In genomic region chr4:145740796-145741195, GRCh38 we compare ENCODE assay signal across 21 cellular contexts.
DNase-seq lines count a peak whose midpoint lies in the region; ATAC-seq and TF ChIP-seq lines count a peak whose summit lies in the region.
"Had no signal": no experiment of that assay in that cellular context is flagged by ENCODE, and none has a peak within 500 bp of the region (broad histone marks: within the 10 kb centered on the region; RNA-seq: fewer than 3 reads in every experiment).

No MANE protein-coding gene starts in this region.

- no peak overlapping the region for H2BK120ac ChIP-seq in mesendoderm (ENCODE audit: low read depth, low read length)

- H4K8ac ChIP-seq in mesendoderm (ENCODE audit: low read depth, low read length), result no peak overlapping the region

- H3K9me2 ChIP-seq in GM23338 (ENCODE audit: insufficient read depth), result peaks cover 8% of the 10 kb centered on the region; the same call in 1 of the 2 replicates
- H3K9me2 ChIP-seq: SK-N-SH had no signal

- no peaks in the 10 kb centered on the region for H3K27me3 ChIP-seq in GM23338 (ENCODE audit: insufficient read depth)
- H3K27me3 ChIP-seq in mesendoderm (ENCODE audit: insufficient read depth, low read length, poor library complexity), result no peaks in the 10 kb centered on the region
- no peaks in the 10 kb centered on the region for H3K27me3 ChIP-seq in osteoblast (ENCODE audit: insufficient read depth, low read length)

- H2BK5ac ChIP-seq in mesendoderm (ENCODE audit: low read length), result no peak overlapping the region

- no peak overlapping the region for H3K4ac ChIP-seq in mesendoderm (ENCODE audit: low read depth, low read length)

- H3K18ac ChIP-seq in mesendoderm (ENCODE audit: low read length), result no peak overlapping the region

- H3K4me1 ChIP-seq in GM23338 (ENCODE audit: insufficient read depth) (no peaks in the 10 kb centered on the region), mesendoderm (ENCODE audit: control insufficient read depth, low read depth, low read length) (peaks cover 12% of the 10 kb centered on the region), osteoblast (ENCODE audit: insufficient read depth, low read length) (peaks cover 12% of the 10 kb centered on the region)

- no peaks in the 10 kb centered on the region; the same call in 1 of the 3 replicates for H3K4me1 Mint-ChIP-seq in GM23338
- no peaks in the 10 kb centered on the region for H3K4me1 Mint-ChIP-seq in activated T-cell treated with anti-CD3 and anti-CD28 coated beads, Interleukin-2, amount 50 U/mL, for 24 hours (ENCODE audit: low read depth)

- no peak for ATAC-seq in GM23338

- no peaks in the 10 kb centered on the region for H3K9me3 ChIP-seq in osteoblast (ENCODE audit: low read depth, low read length)
- H3K9me3 ChIP-seq: Caco-2, SK-N-SH had no signal

- H3K23ac ChIP-seq in mesendoderm (ENCODE audit: low read length), result no peak overlapping the region

- no peak overlapping the region for H3K4me3 ChIP-seq in GM23338
- no peak overlapping the region for H3K4me3 ChIP-seq in mesendoderm (ENCODE audit: low read length)
- H3K4me3 ChIP-seq in osteoblast (ENCODE audit: insufficient read depth, low read length), result no peak overlapping the region

- H4K20me1 ChIP-seq in GM23338 (replicated peaks; ENCODE audit: insufficient read depth), result no peaks in the 10 kb centered on the region
- H4K20me1 ChIP-seq in osteoblast (ENCODE audit: insufficient read depth, low read length), result no peaks in the 10 kb centered on the region

- no peaks in the 10 kb centered on the region for H3K79me2 ChIP-seq in GM23338 (replicated peaks; ENCODE audit: insufficient read depth)
- no peaks in the 10 kb centered on the region for H3K79me2 ChIP-seq in mesendoderm (ENCODE audit: control insufficient read depth, insufficient read depth, low read length)
- no peaks in the 10 kb centered on the region for H3K79me2 ChIP-seq in osteoblast (ENCODE audit: insufficient read depth, low read length)

- TF ChIP-seq CTCF in GM23338 (conservative IDR thresholded peaks at IDR 0.05; ENCODE audit: low read depth in 2 of 2) (no peak), osteoblast (IDR thresholded peaks at IDR 0.05; ENCODE audit: extremely low read depth, low read depth, low read length) (no peak)

- peaks cover 5% of the 10 kb centered on the region; the same call in 1 of the 3 replicates for H3K9me3 Mint-ChIP-seq in GM23338
- no peaks in the 10 kb centered on the region for H3K9me3 Mint-ChIP-seq in activated T-cell treated with anti-CD3 and anti-CD28 coated beads, Interleukin-2, amount 50 U/mL, for 24 hours
- H3K9me3 Mint-ChIP-seq: CD4-positive, alpha-beta T cell had no signal

- no peak overlapping the region for H4K5ac ChIP-seq in mesendoderm (ENCODE audit: low read length)

- no peak overlapping the region for H3K56ac ChIP-seq in mesendoderm (ENCODE audit: low read length)

- H3K9ac ChIP-seq in mesendoderm (ENCODE audit: low read length), result no peak overlapping the region
- H3K9ac ChIP-seq: SK-N-SH had no signal

- no peaks in the 10 kb centered on the region for H3K36me3 Mint-ChIP-seq in GM23338 (ENCODE audit: low read depth)
- H3K36me3 Mint-ChIP-seq in activated T-cell treated with anti-CD3 and anti-CD28 coated beads, Interleukin-2, amount 50 U/mL, for 24 hours (ENCODE audit: low read depth), result no peaks in the 10 kb centered on the region

- H3K4me2 ChIP-seq in GM23338 (no peak overlapping the region), mesendoderm (ENCODE audit: low read length) (no peak overlapping the region), osteoblast (ENCODE audit: insufficient read depth, low read length) (no peak overlapping the region)
- H3K4me2 ChIP-seq: SK-N-SH had no signal

- H2AK5ac ChIP-seq in mesendoderm (ENCODE audit: low read length), result no peak overlapping the region

- no peak overlapping the region for H3K27ac Mint-ChIP-seq in GM23338
- no peak overlapping the region for H3K27ac Mint-ChIP-seq in activated T-cell treated with anti-CD3 and anti-CD28 coated beads, Interleukin-2, amount 50 U/mL, for 24 hours
- H3K27ac Mint-ChIP-seq: CD4-positive, alpha-beta T cell had no signal

- no peaks in the 10 kb centered on the region for H3F3A ChIP-seq in GM23338 (replicated peaks; ENCODE audit: low read depth)

- no peak overlapping the region for H3K4me3 Mint-ChIP-seq in GM23338
- no peak overlapping the region for H3K4me3 Mint-ChIP-seq in activated T-cell treated with anti-CD3 and anti-CD28 coated beads, Interleukin-2, amount 50 U/mL, for 24 hours
- H3K4me3 Mint-ChIP-seq: CD4-positive, alpha-beta T cell had no signal

- H3K79me1 ChIP-seq in mesendoderm (ENCODE audit: low read length), result no peaks in the 10 kb centered on the region

- H3K36me3 ChIP-seq in GM23338 (ENCODE audit: insufficient read depth), result no peaks in the 10 kb centered on the region
- H3K36me3 ChIP-seq in mesendoderm (ENCODE audit: control insufficient read depth, insufficient read depth, low read length), result no peaks in the 10 kb centered on the region
- H3K36me3 ChIP-seq in osteoblast (ENCODE audit: insufficient read depth, low read length), result no peaks in the 10 kb centered on the region

- no peak overlapping the region for H3K27ac ChIP-seq in GM23338 (ENCODE audit: low read depth)
- no peak overlapping the region for H3K27ac ChIP-seq in mesendoderm (ENCODE audit: low read depth, low read length)
- H3K27ac ChIP-seq in osteoblast (ENCODE audit: low read depth, low read length), result no peak overlapping the region

- DNase-seq in GM23338 (ENCODE audit: low spot score), result no peak
- peak; percentile 70 for DNase-seq in NCI-H524 treated with DMSO at 0.1 percent for 48 hours (lab: John Stamatoyannopoulos, UW)
- no peak for DNase-seq in mesendoderm
- DNase-seq in osteoblast (ENCODE audit: insufficient read length, low spot score, missing footprints), result no peak
- no peak for DNase-seq in activated T-cell treated with anti-CD3 and anti-CD28 coated beads, Interleukin-2, amount 50 U/mL, for 24 hours
- no peak for DNase-seq in HT-29 (ENCODE audit: low spot score)
- no peak for DNase-seq in NOMO-1 (lab: John Stamatoyannopoulos, UW; ENCODE audit: unreplicated experiment in 2 of 2)
- DNase-seq: Caco-2; CD4-positive, alpha-beta T cell; GF-D8; GOT3; Kasumi-1; MM.1S; NCI-H1092; NCI-H1436 treated with DMSO at 0.1 percent for 48 hours; NCI-H2029; NCI-H345; NCI-H69; OCI-M1; Right ventricle myocardium superior; SK-N-SH had no signal

- WGBS in mesendoderm (ENCODE audit: extremely low coverage, insufficient coverage, low lambda C conversion rate), result no CpG with 5 or more reads among the region's 2 CpGs

- H2BK15ac ChIP-seq in mesendoderm (replicated peaks; ENCODE audit: low read depth), result peak overlapping the region; percentile 93

- no peaks in the 10 kb centered on the region for H3K27me3 Mint-ChIP-seq in GM23338 (ENCODE audit: insufficient read depth, low read depth, poor library complexity)
- H3K27me3 Mint-ChIP-seq in activated T-cell treated with anti-CD3 and anti-CD28 coated beads, Interleukin-2, amount 50 U/mL, for 24 hours, result peaks cover 12% of the 10 kb centered on the region

- H2AFZ ChIP-seq in GM23338, result 0 out of 2 replicates have a peak overlapping the region, but pooled peaks have one; percentile 20
- H2AFZ ChIP-seq in osteoblast (ENCODE audit: low read length), result peak overlapping the region; percentile 25

TF ChIP-seq in GM23338, 12 proteins besides CTCF, POLR2A, EP300 and RAD21 (continues in another document):
- TF ChIP-seq EZH2phosphoT487 (IDR thresholded peaks at IDR 0.05; ENCODE audit: unreplicated experiment), result no peak
